In genomic region chrX:133723930-133724329, GRCh38 we compare ENCODE assay signal across 18 cellular contexts.
DNase-seq lines count a peak whose midpoint lies in the region; ATAC-seq and TF ChIP-seq lines count a peak whose summit lies in the region.
"Had no signal": no experiment of that assay in that cellular context is flagged by ENCODE, and none has a peak within 500 bp of the region (broad histone marks: within the 10 kb centered on the region; RNA-seq: fewer than 3 reads in every experiment).

No MANE protein-coding gene starts in this region.

- H3K36me3 Mint-ChIP-seq in Calu3 (ENCODE audit: insufficient read depth, unreplicated experiment), result no peaks in the 10 kb centered on the region
- no peaks in the 10 kb centered on the region for H3K36me3 Mint-ChIP-seq in central memory CD8-positive, alpha-beta T cell (ENCODE audit: insufficient read depth)
- H3K36me3 Mint-ChIP-seq in type B pancreatic cell, result peaks cover 16% of the 10 kb centered on the region
- H3K36me3 Mint-ChIP-seq: CD8-positive, alpha-beta memory T cell had no signal

- no peak overlapping the region for H3K4me3 ChIP-seq in cardiac muscle cell
- H3K4me3 ChIP-seq in heart left ventricle, result no peak overlapping the region
- H3K4me3 ChIP-seq: BLaER1 treated with 17β-estradiol and CSF1 and Interleukin-3, amounts not matched to agents 10 nM and 100 nM had no signal

- no peak overlapping the region for H3K4me3 Mint-ChIP-seq in Calu3 (ENCODE audit: low read depth, unreplicated experiment)
- H3K4me3 Mint-ChIP-seq in central memory CD8-positive, alpha-beta T cell, result peak overlapping the region; percentile 26
- no peak overlapping the region for H3K4me3 Mint-ChIP-seq in type B pancreatic cell
- H3K4me3 Mint-ChIP-seq: B cell; CD8-positive, alpha-beta memory T cell had no signal

- CTCF ChIA-PET in Calu3 (lab: Charles Lee), result interaction anchor here (1.0 kb wide), 1 partner anchor 14 kb away, joined by 3 read pairs; no protein-coding TSS in a partner anchor

- peak overlapping the region; percentile 33 for H3K27ac ChIP-seq in cardiac muscle cell
- H3K27ac ChIP-seq in heart left ventricle, result no peak overlapping the region
- H3K27ac ChIP-seq: BLaER1 treated with 17β-estradiol and CSF1 and Interleukin-3, amounts not matched to agents 10 nM and 100 nM had no signal

- TF ChIP-seq CTCF in cardiac muscle cell (IDR thresholded peaks at IDR 0.05; ENCODE audit: low read depth, low read length) (no peak), heart left ventricle (IDR thresholded peaks at IDR 0.05) (no peak), Calu3 (IDR thresholded peaks at IDR 0.05; ENCODE audit: unreplicated experiment) (no peak), type B pancreatic cell (conservative IDR thresholded peaks at IDR 0.05) (no peak)

- H3K27me3 ChIP-seq in cardiac muscle cell (no peaks in the 10 kb centered on the region), heart left ventricle (peaks cover 0 to 24% (median 0%) of the 10 kb centered on the region in 9 donors)

- intact Hi-C loops in heart left ventricle (cut with DNase I), result no loop called here
- intact Hi-C loops in Calu3 (cut with micrococcal nuclease; ENCODE audit: unreplicated experiment), result no loop called here

- H3K36me3 ChIP-seq in cardiac muscle cell, result no peaks in the 10 kb centered on the region
- no peaks in the 10 kb centered on the region for H3K36me3 ChIP-seq in heart left ventricle
- H3K36me3 ChIP-seq: BLaER1 treated with 17β-estradiol and CSF1 and Interleukin-3, amounts not matched to agents 10 nM and 100 nM had no signal

- BruUV-seq in Calu3 (replicated peaks; lab: Mats Ljungman, UMichigan), result no TSS peak

- peak overlapping the region; percentile 2 for H3K27ac Mint-ChIP-seq in Calu3 (ENCODE audit: unreplicated experiment)
- H3K27ac Mint-ChIP-seq in central memory CD8-positive, alpha-beta T cell (ENCODE audit: low read depth), result no peak overlapping the region
- H3K27ac Mint-ChIP-seq in type B pancreatic cell, result peak overlapping the region; percentile 42
- H3K27ac Mint-ChIP-seq: B cell; CD8-positive, alpha-beta memory T cell had no signal

- H3K9me3 ChIP-seq in cardiac muscle cell (ENCODE audit: low read depth), result no peaks in the 10 kb centered on the region
- H3K9me3 ChIP-seq in heart left ventricle, result no peaks in the 10 kb centered on the region

- H3K9me3 Mint-ChIP-seq in Calu3 (ENCODE audit: low read depth, unreplicated experiment), result no peaks in the 10 kb centered on the region
- H3K9me3 Mint-ChIP-seq in central memory CD8-positive, alpha-beta T cell, result no peaks in the 10 kb centered on the region
- peaks cover 5% of the 10 kb centered on the region for H3K9me3 Mint-ChIP-seq in type B pancreatic cell
- H3K9me3 Mint-ChIP-seq: CD8-positive, alpha-beta memory T cell had no signal

- peak in 1 of 2 donors; percentile 10 for DNase-seq in cardiac muscle cell (ENCODE audit: low read depth in 1 of 2, low spot score in 1 of 2)
- DNase-seq in heart left ventricle, result no peak
- no peak for DNase-seq in Calu3
- DNase-seq in central memory CD8-positive, alpha-beta T cell (ENCODE audit: low spot score in 2 of 2), result no peak
- DNase-seq in type B pancreatic cell (ENCODE audit: extremely low spot score, unreplicated experiment), result no peak
- no peak for DNase-seq in NK-92 (lab: John Stamatoyannopoulos, UW; ENCODE audit: unreplicated experiment)
- no peak for DNase-seq in NCI-H1436 (lab: John Stamatoyannopoulos, UW)
- DNase-seq in pons (ENCODE audit: low spot score), result no peak
- DNase-seq: 8988T; CD8-positive, alpha-beta memory T cell; COR-L47; GDM1; GOT3; H7; KG1 had no signal

- no peak for TF ChIP-seq POLR2A in heart left ventricle (IDR thresholded peaks at IDR 0.05)

- no peak for ATAC-seq in heart left ventricle
- ATAC-seq in central memory CD8-positive, alpha-beta T cell (replicated peaks; ENCODE audit: extremely low read depth, poor library complexity, severe bottlenecking), result no peak
- ATAC-seq: HCT116 had no signal

- H3K4me1 ChIP-seq in cardiac muscle cell (ENCODE audit: low read depth), result peaks cover 16% of the 10 kb centered on the region
- no peaks in the 10 kb centered on the region for H3K4me1 ChIP-seq in heart left ventricle
- H3K4me1 ChIP-seq: BLaER1 treated with 17β-estradiol and CSF1 and Interleukin-3, amounts not matched to agents 10 nM and 100 nM had no signal

- H3K4me1 Mint-ChIP-seq in Calu3 (ENCODE audit: low read depth, unreplicated experiment) (peaks cover 40% of the 10 kb centered on the region), type B pancreatic cell (ENCODE audit: unreplicated experiment) (peaks cover 26% of the 10 kb centered on the region)
- no peaks in the 10 kb centered on the region for H3K4me1 Mint-ChIP-seq in central memory CD8-positive, alpha-beta T cell
- H3K4me1 Mint-ChIP-seq: B cell had no signal

- no peaks in the 10 kb centered on the region for H3K27me3 Mint-ChIP-seq in Calu3 (ENCODE audit: unreplicated experiment)
- peaks cover 11% of the 10 kb centered on the region for H3K27me3 Mint-ChIP-seq in central memory CD8-positive, alpha-beta T cell
- no peaks in the 10 kb centered on the region for H3K27me3 Mint-ChIP-seq in type B pancreatic cell
- H3K27me3 Mint-ChIP-seq: B cell had no signal

- WGBS in heart left ventricle, 4 donors, result 69 to 75% (median 74%) methylated on average over 4 of the region's 4 CpGs
